ENCODE assay signal across 13 cellular contexts in genomic region chr17:82750241-82750905, GRCh38. TPM values are rescaled to one million over a fixed set of nuclear protein-coding genes. Genes with fewer than 3 reads are reported as not detected.
DNase-seq lines count a peak whose midpoint lies in the region; ATAC-seq, FAIRE-seq and TF ChIP-seq lines count a peak whose summit lies in the region.
"Had no signal": no experiment of that assay in that cellular context is flagged by ENCODE, and none has a peak within 500 bp of the region (broad histone marks: within the 10 kb centered on the region; RNA-seq: fewer than 3 reads in every experiment).

No MANE protein-coding gene starts in this region.

- peak in 1 of 3 donors; percentile 6 for DNase-seq in CD4-positive, CD25-positive, alpha-beta regulatory T cell
- DNase-seq in GM23338 (ENCODE audit: low spot score) = peak; percentile 78
- no peak for DNase-seq in astrocyte (ENCODE audit: low read depth)
- peak in 1 of 9 donors; percentile 26 for DNase-seq in naive thymus-derived CD4-positive, alpha-beta T cell
- no peak for DNase-seq in medulla oblongata (ENCODE audit: extremely low spot score)
- DNase-seq in NCI-H1694 treated with DMSO at 0.1 percent for 48 hours (lab: John Stamatoyannopoulos, UW) = no peak
- no peak for DNase-seq in brain microvascular endothelial cell
- DNase-seq: activated gamma-delta T cell, GDM1, KG1, NCI-H526 treated with DMSO at 0.1 percent for 48 hours had no signal

- 0 out of 2 replicates have a peak, but pooled peaks cover 5% of the 10 kb centered on the region for H3F3A ChIP-seq in GM23338 (replicated peaks; ENCODE audit: low read depth)

- H3K79me2 ChIP-seq in GM23338 (replicated peaks; ENCODE audit: insufficient read depth) (peaks cover 18% of the 10 kb centered on the region), astrocyte (ENCODE audit: insufficient read depth, low read length) (peaks cover 30% of the 10 kb centered on the region)

- ATAC-seq in CD4-positive, CD25-positive, alpha-beta regulatory T cell (ENCODE audit: low read depth in 2 of 2) = no peak
- ATAC-seq in GM23338 (peak; percentile 16), HG02588 (IDR thresholded peaks at IDR 0.05; ENCODE audit: unreplicated experiment) (no peak)
- ATAC-seq in naive thymus-derived CD4-positive, alpha-beta T cell = no peak

- peaks cover 1% of the 10 kb centered on the region for H3K36me3 Mint-ChIP-seq in CD4-positive, CD25-positive, alpha-beta regulatory T cell
- H3K36me3 Mint-ChIP-seq in GM23338 (ENCODE audit: low read depth) (peaks cover 25% of the 10 kb centered on the region), astrocyte (ENCODE audit: low read depth, unreplicated experiment) (no peaks in the 10 kb centered on the region)
- H3K36me3 Mint-ChIP-seq in naive thymus-derived CD4-positive, alpha-beta T cell = peaks cover 0 to 2% (median 0%) of the 10 kb centered on the region in 5 donors

- no peaks in the 10 kb centered on the region for H3K27me3 ChIP-seq in CD4-positive, CD25-positive, alpha-beta regulatory T cell (ENCODE audit: control insufficient read depth, insufficient read depth, low read length)
- H3K27me3 ChIP-seq in GM23338 (ENCODE audit: insufficient read depth) = peaks cover 17% of the 10 kb centered on the region
- no peaks in the 10 kb centered on the region for H3K27me3 ChIP-seq in astrocyte (ENCODE audit: insufficient read depth, low read length)
- no peaks in the 10 kb centered on the region for H3K27me3 ChIP-seq in naive thymus-derived CD4-positive, alpha-beta T cell (ENCODE audit: control insufficient read depth in 2 of 2, insufficient read depth in 2 of 2, low read length in 2 of 2)
- H3K27me3 ChIP-seq in brain microvascular endothelial cell (replicated peaks) = no peaks in the 10 kb centered on the region
- H3K27me3 ChIP-seq: BLaER1 treated with 17β-estradiol and CSF1 and Interleukin-3, amounts not matched to agents 10 nM and 100 nM had no signal

- H3K4me1 ChIP-seq in CD4-positive, CD25-positive, alpha-beta regulatory T cell (ENCODE audit: control insufficient read depth, insufficient read depth, low read length, poor library complexity, severe bottlenecking) = peaks cover 12% of the 10 kb centered on the region
- H3K4me1 ChIP-seq in GM23338 (ENCODE audit: insufficient read depth) = peaks cover 12% of the 10 kb centered on the region
- peaks cover 6% of the 10 kb centered on the region for H3K4me1 ChIP-seq in astrocyte (ENCODE audit: insufficient read depth, low read length)
- H3K4me1 ChIP-seq in naive thymus-derived CD4-positive, alpha-beta T cell (ENCODE audit: control insufficient read depth in 2 of 2, insufficient read depth in 2 of 2, low read length in 2 of 2) = peaks cover 7 to 8% of the 10 kb centered on the region in 2 donors

- peaks cover 0 to 2% of the 10 kb centered on the region in 2 experiments for H3K9me3 ChIP-seq in CD4-positive, CD25-positive, alpha-beta regulatory T cell (ENCODE audit: control insufficient read depth in 2 of 2, low read length in 2 of 2)
- no peaks in the 10 kb centered on the region for H3K9me3 ChIP-seq in astrocyte (ENCODE audit: insufficient read depth, low read depth, low read length)
- no peaks in the 10 kb centered on the region for H3K9me3 ChIP-seq in naive thymus-derived CD4-positive, alpha-beta T cell (ENCODE audit: control insufficient read depth in 2 of 3, low read length in 3 of 3)

- no peak overlapping the region for H3K9ac ChIP-seq in astrocyte (ENCODE audit: low read length)

- H3K36me3 ChIP-seq in CD4-positive, CD25-positive, alpha-beta regulatory T cell (ENCODE audit: control insufficient read depth, insufficient read depth, low read length) = no peaks in the 10 kb centered on the region
- H3K36me3 ChIP-seq in GM23338 (ENCODE audit: insufficient read depth) = peaks cover 7% of the 10 kb centered on the region; the same call in 1 of the 2 replicates
- no peaks in the 10 kb centered on the region for H3K36me3 ChIP-seq in astrocyte (ENCODE audit: insufficient read depth, low read length)
- no peaks in the 10 kb centered on the region for H3K36me3 ChIP-seq in naive thymus-derived CD4-positive, alpha-beta T cell (ENCODE audit: control insufficient read depth in 2 of 3, insufficient read depth in 3 of 3, low read length in 3 of 3)
- no peaks in the 10 kb centered on the region for H3K36me3 ChIP-seq in brain microvascular endothelial cell (replicated peaks)

- 0 out of 2 replicates have a peak, but pooled peaks cover 1% of the 10 kb centered on the region for H3K9me2 ChIP-seq in GM23338 (ENCODE audit: insufficient read depth)

- FAIRE-seq in astrocyte (lab: Jason Lieb, UNC) = no peak

- TF ChIP-seq CTCF in GM23338 (conservative IDR thresholded peaks at IDR 0.05; ENCODE audit: low read depth in 2 of 2) = no peak
- TF ChIP-seq CTCF in astrocyte (IDR thresholded peaks at IDR 0.05; ENCODE audit: insufficient read depth, low read depth, low read length) = no peak
- no peak for TF ChIP-seq CTCF in brain microvascular endothelial cell (IDR thresholded peaks at IDR 0.05; ENCODE audit: low read depth, low read length, missing control alignments)

- peak overlapping the region; percentile 77 to 94 (median 78) for H3K4me3 Mint-ChIP-seq in CD4-positive, CD25-positive, alpha-beta regulatory T cell
- peak overlapping the region; percentile 70 for H3K4me3 Mint-ChIP-seq in GM23338
- peak overlapping the region; percentile 28 for H3K4me3 Mint-ChIP-seq in astrocyte (ENCODE audit: unreplicated experiment)
- peak overlapping the region; percentile 52 to 82 (median 65) for H3K4me3 Mint-ChIP-seq in naive thymus-derived CD4-positive, alpha-beta T cell

- in situ Hi-C loops in brain microvascular endothelial cell (cut with HindIII; ENCODE audit: low pct_ligation_motif_present, low sequenced_read_pairs) = no loop called here

- H2AFZ ChIP-seq in GM23338 (no peak overlapping the region; the same call in 1 of the 2 replicates), astrocyte (ENCODE audit: low read depth, low read length) (peak overlapping the region; percentile 47)

- H3K4me1 Mint-ChIP-seq in CD4-positive, CD25-positive, alpha-beta regulatory T cell = peaks cover 0 to 26% (median 11%) of the 10 kb centered on the region in 4 donors
- H3K4me1 Mint-ChIP-seq in GM23338 (peaks cover 25% of the 10 kb centered on the region), astrocyte (ENCODE audit: low read depth, unreplicated experiment) (no peaks in the 10 kb centered on the region)
- peaks cover 13 to 30% (median 23%) of the 10 kb centered on the region in 7 donors for H3K4me1 Mint-ChIP-seq in naive thymus-derived CD4-positive, alpha-beta T cell

- no peak overlapping the region for H3K27ac ChIP-seq in CD4-positive, CD25-positive, alpha-beta regulatory T cell (ENCODE audit: insufficient read depth, low read length, poor library complexity, severe bottlenecking)
- no peak overlapping the region for H3K27ac ChIP-seq in GM23338 (ENCODE audit: low read depth)
- H3K27ac ChIP-seq in astrocyte (ENCODE audit: low read depth, low read length) = no peak overlapping the region
- H3K27ac ChIP-seq in naive thymus-derived CD4-positive, alpha-beta T cell (ENCODE audit: low read depth, low read length) = no peak overlapping the region
- no peak overlapping the region for H3K27ac ChIP-seq in brain microvascular endothelial cell

- POLR2A ChIA-PET in naive thymus-derived CD4-positive, alpha-beta T cell (lab: Charles Lee) = no interaction called here

- intact Hi-C loops in naive thymus-derived CD4-positive, alpha-beta T cell (cut with micrococcal nuclease) = loop anchor here in 1 of 2 donors (5.0 kb wide), 1 partner anchor 293 kb away; the partner anchor contains the start of gene NARF

- H4K20me1 ChIP-seq in GM23338 (replicated peaks; ENCODE audit: insufficient read depth) (no peaks in the 10 kb centered on the region), astrocyte (ENCODE audit: insufficient read depth, low read length) (peaks cover 26% of the 10 kb centered on the region)

- H3K27ac Mint-ChIP-seq in CD4-positive, CD25-positive, alpha-beta regulatory T cell = peak overlapping the region in 2 of 3 donors; percentile 9 to 62
- H3K27ac Mint-ChIP-seq in GM23338 (no peak overlapping the region), astrocyte (ENCODE audit: unreplicated experiment) (no peak overlapping the region)
- peak overlapping the region in 4 of 9 donors; percentile 45 to 78 (median 60) for H3K27ac Mint-ChIP-seq in naive thymus-derived CD4-positive, alpha-beta T cell

- H3K4me3 ChIP-seq in CD4-positive, CD25-positive, alpha-beta regulatory T cell (ENCODE audit: low read depth, low read length) = no peak overlapping the region
- H3K4me3 ChIP-seq in GM23338 = peak overlapping the region; percentile 57
- no peak overlapping the region for H3K4me3 ChIP-seq in astrocyte (ENCODE audit: insufficient read depth, low read depth, low read length)
- no peak overlapping the region for H3K4me3 ChIP-seq in naive thymus-derived CD4-positive, alpha-beta T cell (ENCODE audit: low read length)
- H3K4me3 ChIP-seq in brain microvascular endothelial cell (ENCODE audit: low read depth, low read length) = no peak overlapping the region

- H3K4me2 ChIP-seq in GM23338 = peak overlapping the region; percentile 79
- peak overlapping the region; percentile 11 for H3K4me2 ChIP-seq in astrocyte (ENCODE audit: low read length)

- peaks cover 4% of the 10 kb centered on the region for H3K27me3 Mint-ChIP-seq in CD4-positive, CD25-positive, alpha-beta regulatory T cell
- H3K27me3 Mint-ChIP-seq in GM23338 (ENCODE audit: insufficient read depth, low read depth, poor library complexity) (peaks cover 19% of the 10 kb centered on the region), astrocyte (ENCODE audit: low read depth, unreplicated experiment) (no peaks in the 10 kb centered on the region)
- H3K27me3 Mint-ChIP-seq in naive thymus-derived CD4-positive, alpha-beta T cell = no peaks in the 10 kb centered on the region

- CTCF ChIA-PET in naive thymus-derived CD4-positive, alpha-beta T cell (lab: Charles Lee) = no interaction called here

- peaks cover 0 to 7% (median 2%) of the 10 kb centered on the region in 7 donors for H3K9me3 Mint-ChIP-seq in CD4-positive, CD25-positive, alpha-beta regulatory T cell
- H3K9me3 Mint-ChIP-seq in GM23338 (peaks cover 20% of the 10 kb centered on the region), astrocyte (ENCODE audit: unreplicated experiment) (peaks cover 3% of the 10 kb centered on the region)
- H3K9me3 Mint-ChIP-seq in naive thymus-derived CD4-positive, alpha-beta T cell = peaks cover 0 to 26% (median 4%) of the 10 kb centered on the region in 11 donors

RNA-seq across cellular contexts. Expression of gene TBCD, which starts 1.5 kb away (rescaled TPM):
- 86.4 TPM for total RNA-seq in CD4-positive, CD25-positive, alpha-beta regulatory T cell
- 100 to 1,000 TPM in 1 of 4 donors, 10 to 100 TPM in 3; 39.2 to 146 (median 79.2) TPM for polyA plus RNA-seq in CD4-positive, CD25-positive, alpha-beta regulatory T cell
- 116 and 122 TPM in 2 replicates for total RNA-seq in GM23338 (2014; rRNA removed; shearing (Covaris generic))
- polyA plus RNA-seq in GM23338 (2016; fragmentation: Nextera tagmentation; extraction: Ambion mirVana) = 72.4 and 75.0 TPM in 2 replicates
- total RNA-seq in astrocyte = 31.8 and 35.6 TPM in 2 replicates
- 100 to 1,000 TPM in 4 of 5 experiments, 10 to 100 TPM in 1; 99.2 to 255 (median 226) TPM for total RNA-seq in naive thymus-derived CD4-positive, alpha-beta T cell
- polyA plus RNA-seq in naive thymus-derived CD4-positive, alpha-beta T cell = 100 to 1,000 TPM in 1 of 2 donors, 10 to 100 TPM in 1; 61.5 to 103 TPM

RNA-seq across cellular contexts. Expression of gene FN3K, which starts 15.0 kb away (rescaled TPM):
- 2.0 TPM for total RNA-seq in CD4-positive, CD25-positive, alpha-beta regulatory T cell
- polyA plus RNA-seq in CD4-positive, CD25-positive, alpha-beta regulatory T cell = under 1 TPM; 0.18 to 0.74 (median 0.25) TPM
- total RNA-seq in GM23338 (2014; rRNA removed; shearing (Covaris generic)) = 11.0 and 12.9 TPM in 2 replicates
- polyA plus RNA-seq in GM23338 (2016; fragmentation: Nextera tagmentation; extraction: Ambion mirVana) = 5.3 TPM in 2 replicates
- 4.0 and 4.1 TPM in 2 replicates for total RNA-seq in astrocyte
- 10 to 100 TPM in 3 of 5 experiments, 1 to 10 TPM in 2; 3.9 to 14.1 (median 12.0) TPM for total RNA-seq in naive thymus-derived CD4-positive, alpha-beta T cell
- polyA plus RNA-seq in naive thymus-derived CD4-positive, alpha-beta T cell = 1 to 10 TPM in 1 of 2 donors, under 1 TPM in 1; 0.97 to 1.2 TPM

RNA-seq across cellular contexts. Expression of gene FN3KRP, which starts 33.9 kb away (rescaled TPM):
- total RNA-seq in CD4-positive, CD25-positive, alpha-beta regulatory T cell = 28.1 TPM
- polyA plus RNA-seq in CD4-positive, CD25-positive, alpha-beta regulatory T cell = 10 to 100 TPM; 25.3 to 36.7 (median 34.0) TPM
- 13.2 and 15.9 TPM in 2 replicates for total RNA-seq in GM23338 (2014; rRNA removed; shearing (Covaris generic))
- polyA plus RNA-seq in GM23338 (2016; fragmentation: Nextera tagmentation; extraction: Ambion mirVana) = 15.1 and 16.7 TPM in 2 replicates
- total RNA-seq in astrocyte = 14.8 and 15.4 TPM in 2 replicates
- 10 to 100 TPM; 29.9 to 38.7 (median 35.7) TPM for total RNA-seq in naive thymus-derived CD4-positive, alpha-beta T cell
- polyA plus RNA-seq in naive thymus-derived CD4-positive, alpha-beta T cell = 10 to 100 TPM; 31.5 to 32.8 TPM

RNA-seq across cellular contexts. Expression of gene RAB40B, which starts 51.9 kb away (rescaled TPM):
- total RNA-seq in CD4-positive, CD25-positive, alpha-beta regulatory T cell = 4.9 TPM
- polyA plus RNA-seq in CD4-positive, CD25-positive, alpha-beta regulatory T cell = 1 to 10 TPM; 2.2 to 5.3 (median 3.4) TPM
- total RNA-seq in GM23338 (2014; rRNA removed; shearing (Covaris generic)) = 5.2 and 10.8 TPM in 2 replicates
- 2.8 and 4.2 TPM in 2 replicates for polyA plus RNA-seq in GM23338 (2016; fragmentation: Nextera tagmentation; extraction: Ambion mirVana)
- total RNA-seq in astrocyte = 15.8 and 17.5 TPM in 2 replicates
- total RNA-seq in naive thymus-derived CD4-positive, alpha-beta T cell = 1 to 10 TPM; 2.8 to 6.1 (median 3.6) TPM
- 1 to 10 TPM; 1.3 to 2.5 TPM for polyA plus RNA-seq in naive thymus-derived CD4-positive, alpha-beta T cell

Comparison
In these comparisons a context has a peak if more than half of its experiments do, and no peak if none do; other contexts are left out.
1. H3K27ac Mint-ChIP-seq: peak in CD4-positive, CD25-positive, alpha-beta regulatory T cell (2 of 3); none in GM23338 (single experiment) and astrocyte (single experiment).
2. H3K4me3 Mint-ChIP-seq: peak in every context shown above with its lines; median percentile 78 in CD4-positive, CD25-positive, alpha-beta regulatory T cell; 70 in GM23338; 65 in naive thymus-derived CD4-positive, alpha-beta T cell; 28 in astrocyte.